ENCODE assay signal across 8 cellular contexts in the genomic region with DNA sequence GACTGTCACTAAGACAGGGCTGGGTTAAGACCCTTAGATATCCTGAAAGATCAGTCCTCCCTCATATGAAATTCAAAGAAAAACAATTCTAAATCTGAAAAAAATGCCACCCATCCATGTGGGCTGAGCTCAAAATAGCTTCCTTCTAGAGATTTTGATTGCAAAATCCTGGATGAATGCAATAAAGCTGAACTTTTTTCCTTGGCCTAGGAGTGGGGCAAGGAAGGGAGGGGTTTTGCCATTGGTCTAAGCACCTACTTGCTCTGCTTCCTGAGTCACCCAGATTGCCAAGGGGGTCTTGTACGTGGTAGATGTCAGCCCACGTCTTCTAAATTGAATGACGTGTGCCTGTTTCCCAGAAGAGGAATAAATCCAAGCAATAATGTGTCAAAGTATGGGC. TPM values are rescaled to one million over a fixed set of nuclear protein-coding genes. Genes with fewer than 3 reads are reported as not detected.
A peak's percentile ranks its signal among the peaks of the same experiment; 100 is the strongest.
DNase-seq lines count a peak whose midpoint lies in the region; ATAC-seq and TF ChIP-seq lines count a peak whose summit lies in the region.
"Had no signal": no experiment of that assay in that cellular context is flagged by ENCODE, and none has a peak within 500 bp of the region (broad histone marks: within the 10 kb centered on the region; RNA-seq: fewer than 3 reads in every experiment).

No MANE protein-coding gene starts in this region.

- peak; percentile 17 for ATAC-seq in lung (ENCODE audit: insufficient read depth, low FRiP score)
- peak; percentile 12 to 56 for ATAC-seq in upper lobe of left lung (ENCODE audit: low FRiP score in 2 of 2)
- no peak for ATAC-seq in GM21360 (IDR thresholded peaks at IDR 0.05; ENCODE audit: unreplicated experiment)
- no peak for ATAC-seq in HG02981 (IDR thresholded peaks at IDR 0.05; ENCODE audit: unreplicated experiment)

- H3K4me3 ChIP-seq in lung = no peak overlapping the region
- no peak overlapping the region for H3K4me3 ChIP-seq in upper lobe of left lung
- H3K4me3 ChIP-seq in testis = no peak overlapping the region

- TF ChIP-seq POLR2A in upper lobe of left lung (IDR thresholded peaks at IDR 0.05) = no peak
- TF ChIP-seq POLR2A in testis (IDR thresholded peaks at IDR 0.05) = no peak

- H3K9me3 ChIP-seq in lung (ENCODE audit: control insufficient read depth in 2 of 2, insufficient read depth in 1 of 2, low read length in 1 of 2) (no peaks in the 10 kb centered on the region), upper lobe of left lung (no peaks in the 10 kb centered on the region), testis (no peaks in the 10 kb centered on the region)

- TF ChIP-seq EP300 in upper lobe of left lung (IDR thresholded peaks at IDR 0.05) = no peak

- H3K4me1 Mint-ChIP-seq in dendritic cell treated with granulocyte-macrophage colony-stimulating factor and Interleukin-4, amounts not matched to agents 40 ng/mL and 50 ng/mL, for 4 days (ENCODE audit: low read depth) = peaks cover 40% of the 10 kb centered on the region

- H3K4me1 ChIP-seq in lung (ENCODE audit: control insufficient read depth in 2 of 2, insufficient read depth in 2 of 2, low read length in 2 of 2) (peaks cover 11 to 12% of the 10 kb centered on the region in 2 donors), upper lobe of left lung (peaks cover 31 to 41% (median 33%) of the 10 kb centered on the region in 4 donors), testis (peaks cover 27% of the 10 kb centered on the region)

- H3K27ac ChIP-seq in lung (ENCODE audit: low read depth in 1 of 2, low read length in 1 of 2) (peak overlapping the region in 1 of 2 donors; percentile 87), upper lobe of left lung (peak overlapping the region; percentile 80 to 85 (median 84)), testis (no peak overlapping the region)

- WGBS in lung, 2 donors = 21 to 43% methylated on average over 3 of the region's 3 CpGs
- WGBS in upper lobe of left lung, 2 donors = 35 to 47% methylated on average over 3 of the region's 3 CpGs
- WGBS in testis, 2 donors = 62 to 64% methylated on average over 3 of the region's 3 CpGs

- H3K27me3 ChIP-seq in lung (ENCODE audit: control insufficient read depth, insufficient read depth) (no peaks in the 10 kb centered on the region), upper lobe of left lung (no peaks in the 10 kb centered on the region), testis (no peaks in the 10 kb centered on the region)

- H3K27ac Mint-ChIP-seq in dendritic cell treated with granulocyte-macrophage colony-stimulating factor and Interleukin-4, amounts not matched to agents 40 ng/mL and 50 ng/mL, for 4 days = peak overlapping the region; percentile 20

- H3K4me3 Mint-ChIP-seq in dendritic cell treated with granulocyte-macrophage colony-stimulating factor and Interleukin-4, amounts not matched to agents 40 ng/mL and 50 ng/mL, for 4 days = no peak overlapping the region

- no peaks in the 10 kb centered on the region for H3K36me3 Mint-ChIP-seq in dendritic cell treated with granulocyte-macrophage colony-stimulating factor and Interleukin-4, amounts not matched to agents 40 ng/mL and 50 ng/mL, for 4 days (ENCODE audit: low read depth)

- TF ChIP-seq CTCF in lung (IDR thresholded peaks at IDR 0.05; ENCODE audit: control extremely low read depth, extremely low read depth) (no peak), upper lobe of left lung (IDR thresholded peaks at IDR 0.05) (no peak), testis (IDR thresholded peaks at IDR 0.05) (no peak)

- H3K27me3 Mint-ChIP-seq in dendritic cell treated with granulocyte-macrophage colony-stimulating factor and Interleukin-4, amounts not matched to agents 40 ng/mL and 50 ng/mL, for 4 days = peaks cover 32% of the 10 kb centered on the region

- DNase-seq in NCI-H226 = peak; percentile 97
- DNase-seq in lung (ENCODE audit: low spot score) = no peak
- DNase-seq in upper lobe of left lung = no peak
- no peak for DNase-seq in testis
- DNase-seq: activated CD4-positive, alpha-beta T cell treated with anti-CD3 and anti-CD28 coated beads for 48 hours had no signal

- H3K9me3 Mint-ChIP-seq in dendritic cell treated with granulocyte-macrophage colony-stimulating factor and Interleukin-4, amounts not matched to agents 40 ng/mL and 50 ng/mL, for 4 days = no peaks in the 10 kb centered on the region

- intact Hi-C loops in dendritic cell treated with granulocyte-macrophage colony-stimulating factor and Interleukin-4, amounts not matched to agents 40 ng/mL and 50 ng/mL, for 4 days (cut with micrococcal nuclease) = no loop called here
- intact Hi-C loops in testis (cut with DNase I; ENCODE audit: low total_unique reads) = no loop called here

- no peaks in the 10 kb centered on the region for H3K36me3 ChIP-seq in lung (ENCODE audit: control insufficient read depth in 2 of 2, insufficient read depth in 2 of 2, low read length in 2 of 2)
- H3K36me3 ChIP-seq in upper lobe of left lung = no peaks in the 10 kb centered on the region
- no peaks in the 10 kb centered on the region for H3K36me3 ChIP-seq in testis (ENCODE audit: low read depth, missing control alignments)

RNA-seq across cellular contexts. Expression of gene SMAD3, which starts 15.3 kb away (rescaled TPM):
- 10 to 100 TPM; 32.8 to 41.6 TPM for total RNA-seq in lung
- polyA plus RNA-seq in lung = 10 to 100 TPM; 10.9 to 14.1 TPM
- 10 to 100 TPM; 31.7 to 44.5 (median 36.3) TPM for total RNA-seq in upper lobe of left lung
- total RNA-seq in testis = 10 to 100 TPM; 18.7 to 31.6 TPM
- polyA plus RNA-seq in testis (ENCODE audit: insufficient read depth, low read depth, low replicate concordance) = 11.4 TPM

Comparison
In these comparisons a context has a peak if more than half of its experiments do, and no peak if none do; other contexts are left out.
1. ATAC-seq: peak in lung (single experiment) and upper lobe of left lung (2 of 2); none in GM21360 (single experiment) and HG02981 (single experiment).
2. H3K27ac ChIP-seq: peak in upper lobe of left lung (4 of 4); none in testis (0 of 2).